8 cellular contexts compared by ENCODE assay signal in genomic region chr6:26537846-26538571, GRCh38. TPM values are rescaled to one million over a fixed set of nuclear protein-coding genes. Genes with fewer than 3 reads are reported as not detected.
DNase-seq lines count a peak whose midpoint lies in the region; ATAC-seq, FAIRE-seq and TF ChIP-seq lines count a peak whose summit lies in the region.

Gene HMGN4 (plus strand): TSS chr6:26538366. CDS start chr6:26545207, 6,841 bp downstream.

- peak in 3 of 12 donors; percentile 19 to 40 (median 30) for TF ChIP-seq CTCF in heart left ventricle (IDR thresholded peaks at IDR 0.05)
- TF ChIP-seq CTCF in progenitor cell of endocrine pancreas (IDR thresholded peaks at IDR 0.05; ENCODE audit: unreplicated experiment) = no peak

- H3K27ac ChIP-seq in heart left ventricle (peak within 1 kb of the TSS; percentile 75 to 96 (median 92)), urinary bladder (ENCODE audit: low read depth) (peak within 1 kb of the TSS; percentile 76)

- POLR2A ChIA-PET in T-cell (lab: Charles Lee) = interaction anchor here (0.5 to 1.9 kb wide), 10 partner anchors 10 to 1355 kb away, joined by 3 to 9 read pairs (median 3); a partner anchor contains a TSS

- 0 to 1% (median 1%) methylated on average over 45 to 49 of the region's 49 CpGs for WGBS in heart left ventricle, 4 donors
- WGBS in urinary bladder = under 1% methylated on average over 49 of the region's 49 CpGs

- H3K27me3 ChIP-seq in adipocyte (replicated peaks; ENCODE audit: control insufficient read depth, insufficient read depth, low read length) = no peaks in the 10 kb centered on the region
- H3K27me3 ChIP-seq in heart left ventricle = no peaks in the 10 kb centered on the region

- peaks cover 0 to 4% of the 10 kb centered on the region in 2 donors for H3K27me3 Mint-ChIP-seq in T-cell
- no peaks in the 10 kb centered on the region for H3K27me3 Mint-ChIP-seq in progenitor cell of endocrine pancreas

- peak within 1 kb of the TSS; percentile 90 for H3K4me3 ChIP-seq in adipocyte (ENCODE audit: low read length)
- H3K4me3 ChIP-seq in heart left ventricle = peak within 1 kb of the TSS; percentile 58 to 94 (median 76)
- peak within 1 kb of the TSS; percentile 69 for H3K4me3 ChIP-seq in urinary bladder (ENCODE audit: low read depth, low read length)

- H3K36me3 Mint-ChIP-seq in T-cell (peaks cover 19% of the 10 kb centered on the region), progenitor cell of endocrine pancreas (ENCODE audit: insufficient read depth) (peaks cover 6% of the 10 kb centered on the region)

- CTCF ChIA-PET in T-cell (lab: Charles Lee) = interaction anchor here in 1 of 2 donors (0.6 to 2.5 kb wide), 10 partner anchors 15 to 682 kb away, joined by 3 to 13 read pairs (median 6); a partner anchor contains a TSS

- H3K4me1 ChIP-seq in adipocyte (ENCODE audit: control insufficient read depth, insufficient read depth, low read length) (peaks cover 25% of the 10 kb centered on the region), heart left ventricle (peaks cover 0 to 48% (median 25%) of the 10 kb centered on the region in 12 donors), urinary bladder (ENCODE audit: insufficient read depth) (no peaks in the 10 kb centered on the region)

- peak; percentile 57 for ATAC-seq in HG02840 (IDR thresholded peaks at IDR 0.05; ENCODE audit: low FRiP score, unreplicated experiment)
- peak; percentile 71 to 78 (median 74) for ATAC-seq in T-cell (replicated peaks in 1 of 4)
- ATAC-seq in heart left ventricle = peak; percentile 86 to 90 (median 90)

- TF ChIP-seq POLR2A in GM12891 (IDR thresholded peaks at IDR 0.05; ENCODE audit: low read depth, low read length) (peak; percentile 71), heart left ventricle (IDR thresholded peaks at IDR 0.05) (peak in 1 of 2 donors; percentile 56)

- DNase-seq in GM12891 (ENCODE audit: insufficient read length, low spot score) = peak; percentile 54
- peak; percentile 94 for DNase-seq in NCI-H146 (lab: John Stamatoyannopoulos, UW)
- peak; percentile 66 to 87 (median 81) for DNase-seq in T-cell
- peak; percentile 93 for DNase-seq in adipocyte (ENCODE audit: low read depth)
- DNase-seq in heart left ventricle = peak; percentile 82 to 91 (median 87)
- peak; percentile 56 for DNase-seq in progenitor cell of endocrine pancreas (ENCODE audit: low spot score, unreplicated experiment)

- H3K36me3 ChIP-seq in adipocyte (ENCODE audit: control insufficient read depth, insufficient read depth, low read length, severe bottlenecking) (peaks cover 4% of the 10 kb centered on the region), heart left ventricle (peaks cover 0 to 16% (median 12%) of the 10 kb centered on the region in 9 donors), urinary bladder (ENCODE audit: insufficient read depth) (no peaks in the 10 kb centered on the region)

- H3K9me3 Mint-ChIP-seq in T-cell = no peaks in the 10 kb centered on the region
- no peaks in the 10 kb centered on the region for H3K9me3 Mint-ChIP-seq in progenitor cell of endocrine pancreas (ENCODE audit: low read depth)

- intact Hi-C loops in heart left ventricle (cut with DNase I) = loop anchor here in 9 of 10 donors (1.0 to 10.0 kb wide), 8 partner anchors 15 to 513 kb away; a partner anchor contains a TSS

- peak within 1 kb of the TSS; percentile 96 for H3K9ac ChIP-seq in adipocyte (ENCODE audit: low read length)

- H3K4me1 Mint-ChIP-seq in T-cell (peaks cover 64 to 71% (median 68%) of the 10 kb centered on the region in 3 donors), progenitor cell of endocrine pancreas (ENCODE audit: low read depth) (peaks cover 21% of the 10 kb centered on the region)

- H3K9me3 ChIP-seq in adipocyte (ENCODE audit: control insufficient read depth, low read length) (no peaks in the 10 kb centered on the region), heart left ventricle (no peaks in the 10 kb centered on the region)

- H3K4me3 Mint-ChIP-seq in T-cell = peak within 1 kb of the TSS; percentile 94 to 96 (median 95)
- peak within 1 kb of the TSS; percentile 88 for H3K4me3 Mint-ChIP-seq in progenitor cell of endocrine pancreas (ENCODE audit: low read depth)

- peak within 1 kb of the TSS; percentile 91 to 95 for H3K27ac Mint-ChIP-seq in T-cell
- peak within 1 kb of the TSS; percentile 98 for H3K27ac Mint-ChIP-seq in progenitor cell of endocrine pancreas

- peak; percentile 38 for FAIRE-seq in GM12891 (lab: Jason Lieb, UNC)

TF ChIP-seq in GM12891, 5 proteins besides CTCF, POLR2A, EP300 and RAD21:
- TF ChIP-seq SPI1 (IDR thresholded peaks at IDR 0.05; ENCODE audit: low read depth, low read length) (0 out of 2 replicates have a peak, but pooled peaks have one; percentile 10), TAF1 (IDR thresholded peaks at IDR 0.05; ENCODE audit: low read depth, low read length) (peak; percentile 66; the same call in 1 of the 2 replicates), PAX5 (IDR thresholded peaks at IDR 0.05; ENCODE audit: insufficient read depth, low read length, severe bottlenecking) (no peak), POLR2AphosphoS5 (IDR thresholded peaks at IDR 0.05; ENCODE audit: low read depth, low read length) (peak; percentile 70), POU2F2 (IDR thresholded peaks at IDR 0.05; ENCODE audit: low read depth, low read length) (0 out of 2 replicates have a peak, but pooled peaks have one; percentile 12)

RNA-seq across cellular contexts. Expression of gene HMGN4, which starts in this region (rescaled TPM):
- polyA plus RNA-seq in GM12891 (2012; ENCODE audit: low read depth, missing spikeins) = 46.8 TPM
- total RNA-seq in T-cell (10 to 100 TPM; 49.2 to 92.5 (median 62.7) TPM), heart left ventricle (10 to 100 TPM; 22.4 to 34.7 (median 32.1) TPM), progenitor cell of endocrine pancreas (39.7 and 42.5 TPM in 2 replicates), urinary bladder (71.5 TPM)
- polyA plus RNA-seq in heart left ventricle (10 to 100 TPM in 1 of 2 donors, 1 to 10 TPM in 1; 5.8 to 52.8 TPM), urinary bladder (90.7 TPM)

Comparison
In these comparisons a context has a peak if more than half of its experiments do, and no peak if none do; other contexts are left out.
1. Peak in every context shown above with its lines: DNase-seq, ATAC-seq, H3K4me3 ChIP-seq and H3K27ac ChIP-seq.